In the genomic region with DNA sequence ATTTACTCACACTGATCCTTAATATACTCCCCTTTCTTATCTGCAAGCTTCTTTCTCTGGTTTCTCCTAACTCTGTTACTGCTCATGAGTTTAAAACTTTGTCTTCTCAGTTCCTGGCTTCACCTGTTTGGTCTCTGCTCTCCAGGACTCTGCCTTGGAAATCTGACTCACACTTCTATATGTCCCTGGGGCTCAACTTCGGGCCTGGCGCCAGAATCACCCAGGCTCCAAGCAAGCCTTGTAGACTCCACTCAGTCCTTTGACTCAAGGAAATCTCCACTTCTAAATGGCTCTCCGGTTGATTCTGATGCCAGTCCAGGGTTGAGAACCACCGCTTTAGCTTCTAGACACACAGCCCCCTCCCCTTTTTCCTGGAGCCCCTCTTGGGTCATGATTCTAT, we compare ENCODE assay signal across 9 cellular contexts. TPM values are rescaled to one million over a fixed set of nuclear protein-coding genes. Genes with fewer than 3 reads are reported as not detected.
DNase-seq lines count a peak whose midpoint lies in the region; FAIRE-seq and TF ChIP-seq lines count a peak whose summit lies in the region.
"Had no signal": no experiment of that assay in that cellular context is flagged by ENCODE, and none has a peak within 500 bp of the region (broad histone marks: within the 10 kb centered on the region; RNA-seq: fewer than 3 reads in every experiment).

No MANE protein-coding gene starts in this region.

- H3K36me3 ChIP-seq in bronchial epithelial cell (ENCODE audit: control insufficient read depth, insufficient read depth, low read length), result no peaks in the 10 kb centered on the region

- FAIRE-seq in bronchial epithelial cell (lab: Jason Lieb, UNC), result no peak
- FAIRE-seq: GM12878 had no signal

- DNase-seq in NCI-H226 (peak; percentile 84), bronchial epithelial cell (ENCODE audit: low read depth) (peak; percentile 91), type B pancreatic cell (ENCODE audit: extremely low spot score, unreplicated experiment) (no peak), DMS153 treated with DMSO at 0.1 percent for 48 hours (lab: John Stamatoyannopoulos, UW; ENCODE audit: unreplicated experiment) (no peak)
- no peak for DNase-seq in activated naive CD8-positive, alpha-beta T cell treated with anti-CD3 and anti-CD28 coated beads for 36 hours
- DNase-seq in stimulated activated naive CD4-positive, alpha-beta T cell treated with Interleukin-2 at 50 U/mL for 16 hours (lab: John Stamatoyannopoulos, UW), result no peak

- H3K27me3 ChIP-seq in bronchial epithelial cell (ENCODE audit: control insufficient read depth, insufficient read depth, low read length) (no peaks in the 10 kb centered on the region), layer of hippocampus (ENCODE audit: control insufficient read depth, insufficient read depth, low read length) (no peaks in the 10 kb centered on the region)

- no peaks in the 10 kb centered on the region for H3K36me3 Mint-ChIP-seq in type B pancreatic cell
- no peaks in the 10 kb centered on the region for H3K36me3 Mint-ChIP-seq in activated naive CD8-positive, alpha-beta T cell treated with anti-CD3 and anti-CD28 coated beads for 36 hours

- peak overlapping the region; percentile 4 for H3K27ac ChIP-seq in layer of hippocampus (ENCODE audit: low read depth, low read length)

- no peaks in the 10 kb centered on the region for H3K27me3 Mint-ChIP-seq in type B pancreatic cell
- H3K27me3 Mint-ChIP-seq in activated naive CD8-positive, alpha-beta T cell treated with anti-CD3 and anti-CD28 coated beads for 36 hours, result no peaks in the 10 kb centered on the region

- H3K4me3 ChIP-seq in bronchial epithelial cell (ENCODE audit: low read depth, low read length), result no peak overlapping the region
- H3K4me3 ChIP-seq: GM12878 had no signal

- peak overlapping the region; percentile 75 for H3K27ac Mint-ChIP-seq in type B pancreatic cell
- no peak overlapping the region for H3K27ac Mint-ChIP-seq in activated naive CD8-positive, alpha-beta T cell treated with anti-CD3 and anti-CD28 coated beads for 36 hours
- H3K27ac Mint-ChIP-seq: T-helper 1 cell treated with Interleukin-12 subunit alpha and Interleukin-12 subunit beta and Interleukin-4 antibody, amounts not matched to agents 30 μg/mL and 1 μg/mL, for 36 hours had no signal

- peak overlapping the region; percentile 23 for H3K4me3 Mint-ChIP-seq in type B pancreatic cell
- no peak overlapping the region for H3K4me3 Mint-ChIP-seq in activated naive CD8-positive, alpha-beta T cell treated with anti-CD3 and anti-CD28 coated beads for 36 hours
- H3K4me3 Mint-ChIP-seq: T-helper 1 cell treated with Interleukin-12 subunit alpha and Interleukin-12 subunit beta and Interleukin-4 antibody, amounts not matched to agents 30 μg/mL and 1 μg/mL, for 36 hours had no signal

- no peaks in the 10 kb centered on the region for H3K9me3 Mint-ChIP-seq in type B pancreatic cell
- no peaks in the 10 kb centered on the region for H3K9me3 Mint-ChIP-seq in activated naive CD8-positive, alpha-beta T cell treated with anti-CD3 and anti-CD28 coated beads for 36 hours
- H3K9me3 Mint-ChIP-seq: T-helper 1 cell treated with Interleukin-12 subunit alpha and Interleukin-12 subunit beta and Interleukin-4 antibody, amounts not matched to agents 30 μg/mL and 1 μg/mL, for 36 hours had no signal

- TF ChIP-seq CTCF in bronchial epithelial cell (IDR thresholded peaks at IDR 0.05; ENCODE audit: insufficient read depth, low read length, severe bottlenecking) (no peak), type B pancreatic cell (conservative IDR thresholded peaks at IDR 0.05) (no peak)

- H3K4me1 Mint-ChIP-seq in type B pancreatic cell (ENCODE audit: unreplicated experiment), result peaks cover 26% of the 10 kb centered on the region
- H3K4me1 Mint-ChIP-seq in activated naive CD8-positive, alpha-beta T cell treated with anti-CD3 and anti-CD28 coated beads for 36 hours, result peaks cover 14% of the 10 kb centered on the region

RNA-seq across cellular contexts. Expression of a gene that starts 57.8 kb away (rescaled TPM):
- total RNA-seq in bronchial epithelial cell (1.0 TPM in 1 of 2 replicates, not detected in the other), type B pancreatic cell (ENCODE audit: low replicate concordance) (not detected in 2 replicates)
- total RNA-seq in activated naive CD8-positive, alpha-beta T cell treated with anti-CD3 and anti-CD28 coated beads for 36 hours, result not detected

Comparison
In these comparisons a context has a peak if more than half of its experiments do, and no peak if none do; other contexts are left out.
1. DNase-seq: peak in NCI-H226 (single experiment) and bronchial epithelial cell (single experiment); none in type B pancreatic cell (single experiment), activated naive CD8-positive, alpha-beta T cell treated with anti-CD3 and anti-CD28 coated beads for 36 hours (single experiment), stimulated activated naive CD4-positive, alpha-beta T cell treated with Interleukin-2 at 50 U/mL for 16 hours (single experiment) and DMS153 treated with DMSO at 0.1 percent for 48 hours (single experiment).